ENCODE assay signal across 8 cellular contexts in genomic region chr10:122374246-122374858, GRCh38. TPM values are rescaled to one million over a fixed set of nuclear protein-coding genes. Genes with fewer than 3 reads are reported as not detected.
DNase-seq lines count a peak whose midpoint lies in the region; ATAC-seq and TF ChIP-seq lines count a peak whose summit lies in the region.

PLEKHA1 (plus strand) TSS chr10:122374708; CDS start chr10:122393201, 18,493 bp downstream.

- intact Hi-C loops in left ventricle myocardium inferior (cut with micrococcal nuclease) (no loop called here), posterior cingulate gyrus (cut with DNase I) (loop anchor here (10.0 kb wide), 1 partner anchor 90 kb away; the partner anchor contains the start of gene HTRA1), transverse colon (cut with DNase I; ENCODE audit: low total_unique reads) (no loop called here)

- peak; percentile 91 for ATAC-seq in HG02759 (IDR thresholded peaks at IDR 0.05; ENCODE audit: unreplicated experiment)

- DNase-seq in GM10248 (ENCODE audit: extremely low spot score) (peak; percentile 90), NCI-H1417 (lab: John Stamatoyannopoulos, UW) (peak; percentile 92 to 93 (median 92)), T-helper 2 cell (peak; percentile 85 to 95 (median 91)), left ventricle myocardium inferior (peak; percentile 97), posterior cingulate gyrus (peak; percentile 91 to 99 (median 94)), transverse colon (peak; percentile 95)

- TF ChIP-seq CTCF in GM10248 (IDR thresholded peaks at IDR 0.05; ENCODE audit: control extremely low read depth, extremely low read depth, low read depth, missing control alignments), result no peak
- TF ChIP-seq CTCF in left ventricle myocardium inferior (IDR thresholded peaks at IDR 0.05; ENCODE audit: borderline replicate concordance), result no peak
- TF ChIP-seq CTCF in transverse colon (IDR thresholded peaks at IDR 0.05), result peak in 2 of 5 experiments; percentile 7 to 14

- in situ Hi-C loops in transverse colon (cut with MboI; ENCODE audit: low pct_ligation_motif_present in 1 of 4, low pct_unique_long_range_greater_than_20kb in 1 of 4, low sequenced_read_pairs in 3 of 4), result no loop called here

- H3K9me3 ChIP-seq in left ventricle myocardium inferior (replicated peaks) (no peaks in the 10 kb centered on the region), transverse colon (no peaks in the 10 kb centered on the region)

- peaks cover 87% of the 10 kb centered on the region for H3K4me1 ChIP-seq in left ventricle myocardium inferior
- H3K4me1 ChIP-seq in transverse colon, result peaks cover 14 to 27% (median 21%) of the 10 kb centered on the region in 4 donors

- no peak for TF ChIP-seq EP300 in transverse colon (IDR thresholded peaks at IDR 0.05; ENCODE audit: low read depth)

- TF ChIP-seq POLR2A in transverse colon (IDR thresholded peaks at IDR 0.05), result no peak

- POLR2A ChIA-PET in GM10248 (lab: Yijun Ruan, JAX), result interaction anchor here (0.9 kb wide), 1 partner anchor 81 kb away, joined by 3 read pairs; no protein-coding TSS in a partner anchor

- CTCF ChIA-PET in GM10248 (lab: Yijun Ruan, JAX), result interaction anchor here (1.0 to 1.9 kb wide), 7 partner anchors 10 to 75 kb away, joined by 3 to 8 read pairs (median 4); no protein-coding TSS in a partner anchor

- H3K27ac ChIP-seq in angular gyrus (ENCODE audit: low read depth, low read length), result peak within 1 kb of the TSS; percentile 95
- peak within 1 kb of the TSS; percentile 99 for H3K27ac ChIP-seq in left ventricle myocardium inferior (replicated peaks)
- H3K27ac ChIP-seq in transverse colon, result peak within 1 kb of the TSS; percentile 97 to 100 (median 98)

- H3K36me3 ChIP-seq in left ventricle myocardium inferior, result no peaks in the 10 kb centered on the region
- H3K36me3 ChIP-seq in transverse colon, result no peaks in the 10 kb centered on the region

- H3K4me3 ChIP-seq in left ventricle myocardium inferior (peak within 1 kb of the TSS; percentile 92), transverse colon (peak within 1 kb of the TSS; percentile 68 to 97 (median 74))

- H3K27me3 ChIP-seq in left ventricle myocardium inferior (ENCODE audit: low read depth) (no peaks in the 10 kb centered on the region), transverse colon (no peaks in the 10 kb centered on the region)

- 1 to 13% methylated on average over 8 to 9 of the region's 71 CpGs for WGBS in transverse colon (ENCODE audit: low coverage in 1 of 2), 2 donors

RNA-seq across cellular contexts. Expression of gene PLEKHA1, which starts in this region (rescaled TPM):
- total RNA-seq in left ventricle myocardium inferior, result 50.4 TPM
- total RNA-seq in transverse colon, result 10 to 100 TPM; 10.7 to 40.3 (median 28.9) TPM

Comparison
In these comparisons a context has a peak if more than half of its experiments do, and no peak if none do; other contexts are left out.
1. Peak in every context shown above with its lines: DNase-seq, ATAC-seq, H3K4me3 ChIP-seq and H3K27ac ChIP-seq.